In genomic region chr19:10517760-10518443, GRCh38 we compare ENCODE assay signal across 8 cellular contexts. TPM values are rescaled to one million over a fixed set of nuclear protein-coding genes. Genes with fewer than 3 reads are reported as not detected.
DNase-seq lines count a peak whose midpoint lies in the region; ATAC-seq, FAIRE-seq and TF ChIP-seq lines count a peak whose summit lies in the region.

No MANE protein-coding gene starts in this region.

- no peaks in the 10 kb centered on the region for H3K9me3 ChIP-seq in GM12878 (replicated peaks; ENCODE audit: control insufficient read depth, insufficient read depth, low read length)
- no peaks in the 10 kb centered on the region for H3K9me3 ChIP-seq in subcutaneous abdominal adipose tissue (ENCODE audit: control insufficient read depth in 5 of 5, low read length in 5 of 5)

- FAIRE-seq in GM12878 (lab: Jason Lieb, UNC): no peak
- FAIRE-seq in GM19239 (lab: Jason Lieb, UNC): no peak

- SMC1A ChIA-PET in GM12878 (lab: Charles Lee; ENCODE audit: uncharacterized antibody, unreplicated experiment): interaction anchor here (0.5 kb wide), 1 partner anchor 28 kb away, joined by 3 read pairs; no protein-coding TSS in a partner anchor

- H3K4me3 ChIP-seq in GM12878 (no peak overlapping the region), subcutaneous abdominal adipose tissue (ENCODE audit: low read depth in 1 of 5, low read length in 5 of 5) (peak overlapping the region in 4 of 5 donors; percentile 35 to 56 (median 42))

- TF ChIP-seq RAD21 in GM12878 (IDR thresholded peaks at IDR 0.05; ENCODE audit: insufficient read depth, low read depth, low read length): no peak

- H2AFZ ChIP-seq in GM12878 (ENCODE audit: control insufficient read depth, low read depth, low read length): no peak overlapping the region

- RAD21 ChIA-PET in GM12878 (lab: Charles Lee; ENCODE audit: unreplicated experiment): no interaction called here

- CTCF ChIA-PET in GM12878 (lab: Yijun Ruan, JAX): interaction anchor here (0.6 to 1.5 kb wide), 3 partner anchors 12 to 34 kb away, joined by 3 to 4 read pairs (median 3); no protein-coding TSS in a partner anchor

- no peak for TF ChIP-seq POLR2A in GM12878 (IDR thresholded peaks at IDR 0.05; ENCODE audit: low read depth, low read length)

- no peak for TF ChIP-seq CTCF in GM12878 (IDR thresholded peaks at IDR 0.05 in 2 of 3, conservative IDR thresholded peaks at IDR 0.05 in 1 of 3; ENCODE audit: control insufficient read depth in 2 of 3, extremely low read depth in 1 of 3, insufficient read depth in 1 of 3, low read depth in 3 of 3, low read length in 3 of 3)

- in situ Hi-C loops in GM12878 (cut with MboI): no loop called here

- H3K27ac ChIP-seq in GM12878 (ENCODE audit: control insufficient read depth, insufficient read depth) (no peak overlapping the region), subcutaneous abdominal adipose tissue (ENCODE audit: low read depth, low read length) (no peak overlapping the region)

- intact Hi-C loops in GM12878 (cut with micrococcal nuclease; ENCODE audit: unreplicated experiment): no loop called here

- no TSS peak for BruUV-seq in GM12878 (replicated peaks; lab: Mats Ljungman, UMichigan)

- TF ChIP-seq EP300 in GM12878 (IDR thresholded peaks at IDR 0.05; ENCODE audit: borderline replicate concordance in 1 of 2, control insufficient read depth in 1 of 2, low read depth in 2 of 2, low read length in 2 of 2): no peak

- H3K4me1 ChIP-seq in GM12878 (ENCODE audit: control insufficient read depth, insufficient read depth, low read length) (peaks cover 11% of the 10 kb centered on the region), subcutaneous abdominal adipose tissue (ENCODE audit: control insufficient read depth in 5 of 5, insufficient read depth in 5 of 5, low read length in 5 of 5) (peaks cover 0 to 31% (median 20%) of the 10 kb centered on the region in 5 donors)

- no peaks in the 10 kb centered on the region for H4K20me1 ChIP-seq in GM12878 (ENCODE audit: control insufficient read depth, insufficient read depth)

- no peaks in the 10 kb centered on the region for H3K36me3 ChIP-seq in GM12878 (ENCODE audit: control insufficient read depth in 2 of 2, insufficient read depth in 2 of 2, low read length in 1 of 2)
- no peaks in the 10 kb centered on the region for H3K36me3 ChIP-seq in subcutaneous abdominal adipose tissue (ENCODE audit: control insufficient read depth in 5 of 5, insufficient read depth in 5 of 5, low read length in 5 of 5)

- peak overlapping the region; percentile 13; the same call in 1 of the 2 replicates for H3K4me2 ChIP-seq in GM12878 (ENCODE audit: control insufficient read depth, insufficient read depth)

- H3K79me2 ChIP-seq in GM12878 (ENCODE audit: control insufficient read depth, insufficient read depth, low read length): no peaks in the 10 kb centered on the region

- peak; percentile 66 for DNase-seq in NCI-H345 (lab: John Stamatoyannopoulos, UW)
- no peak for DNase-seq in NCI-H345 treated with DMSO at 0.1 percent for 48 hours (lab: John Stamatoyannopoulos, UW; ENCODE audit: unreplicated experiment)
- peak; percentile 63 for DNase-seq in NCI-H2171 treated with DMSO at 0.1 percent for 48 hours (lab: John Stamatoyannopoulos, UW)
- DNase-seq in GM12878 (ENCODE audit: low read depth, low spot score): no peak
- DNase-seq in islet precursor cell: peak; percentile 80
- no peak for DNase-seq in GM19239 (ENCODE audit: insufficient read length, low spot score)

- H3K9ac ChIP-seq in GM12878 (ENCODE audit: control insufficient read depth, insufficient read depth, low read length) (no peak overlapping the region), subcutaneous abdominal adipose tissue (ENCODE audit: low read length in 5 of 5) (peak overlapping the region in 2 of 5 donors; percentile 30 to 37)

- WGBS in GM12878 (ENCODE audit: insufficient coverage, insufficient replicate concordance, low lambda C conversion rate, missing lambda C conversion rate): 5% methylated on average over 27 of the region's 27 CpGs

- H3K27me3 ChIP-seq in GM12878 (replicated peaks in 1 of 2; ENCODE audit: control insufficient read depth in 2 of 2, insufficient read depth in 2 of 2, low read length in 1 of 2): peaks cover 12 to 26% of the 10 kb centered on the region in 2 experiments
- peaks cover 36 to 70% (median 51%) of the 10 kb centered on the region in 5 donors for H3K27me3 ChIP-seq in subcutaneous abdominal adipose tissue (ENCODE audit: control insufficient read depth in 5 of 5, insufficient read depth in 4 of 5, low read length in 5 of 5)

- no peak; the same call in 1 of the 3 replicates for ATAC-seq in GM12878
- no peak for ATAC-seq in HG03097 (IDR thresholded peaks at IDR 0.05; ENCODE audit: low FRiP score, unreplicated experiment)

- POLR2A ChIA-PET in GM12878 (lab: Charles Lee): interaction anchor here (0.6 to 0.7 kb wide), 2 partner anchors 10 to 27 kb away, joined by 5 to 7 read pairs; no protein-coding TSS in a partner anchor

RNA-seq across cellular contexts. Expression of gene S1PR5, which starts 0.7 kb away (rescaled TPM):
- total RNA-seq in GM12878 (2013; cell fraction: nucleolus; rRNA removed): not detected in 2 replicates
- total RNA-seq in GM12878 (2014; rRNA removed) (0.11 TPM in 1 of 2 replicates, not detected in the other), GM12878 (2014; rRNA removed; fragmentation: Illumina TruSeq; extraction: Trizol) (0.14 TPM in 1 of 2 replicates, not detected in the other), GM12878 (2021) (not detected in 2 replicates)
- not detected for polyA plus RNA-seq in GM12878 (2011; ENCODE audit: low read depth)
- polyA plus RNA-seq in GM12878 (2011; rRNA removed) (0.04 TPM in 1 of 2 replicates, not detected in the other), GM12878 (2014; fragmentation: Illumina TruSeq; extraction: Trizol) (not detected in 2 replicates), GM12878 (2014; fragmentation: Nextera tagmentation; extraction: Ambion mirVana) (not detected), GM12878 (2014; rRNA removed) (0.14 TPM in 1 of 2 replicates, not detected in the other), GM12878 (2016; fragmentation: Nextera tagmentation; extraction: Ambion mirVana) (not detected)
- polyA plus RNA-seq in GM12878 (2011; cell fraction: cytosol; rRNA removed): 0.03 TPM in 1 of 2 replicates, not detected in the other
- not detected in 2 replicates for polyA plus RNA-seq in GM12878 (2011; cell fraction: nucleus; rRNA removed)
- not detected in 2 replicates for polyA plus RNA-seq in GM12878 (2012)
- polyA minus RNA-seq in GM12878 (2011; rRNA and poly(A)+ RNA removed): not detected in 2 replicates
- not detected in 2 replicates for polyA minus RNA-seq in GM12878 (2011; cell fraction: cytosol; rRNA and poly(A)+ RNA removed)
- polyA minus RNA-seq in GM12878 (2011; cell fraction: nucleus; rRNA and poly(A)+ RNA removed): not detected in 2 replicates

RNA-seq across cellular contexts. Expression of gene KEAP1, which starts 14.7 kb away (rescaled TPM):
- 30.3 and 40.1 TPM in 2 replicates for total RNA-seq in GM12878 (2013; cell fraction: nucleolus; rRNA removed)
- total RNA-seq in GM12878 (2014; rRNA removed) (49.0 and 60.4 TPM in 2 replicates), GM12878 (2014; rRNA removed; fragmentation: Illumina TruSeq; extraction: Trizol) (44.3 and 54.7 TPM in 2 replicates), GM12878 (2021) (61.2 and 76.2 TPM in 2 replicates)
- polyA plus RNA-seq in GM12878 (2011; ENCODE audit: low read depth): 19.1 TPM
- polyA plus RNA-seq in GM12878 (2011; rRNA removed) (23.7 and 42.6 TPM in 2 replicates), GM12878 (2014; fragmentation: Illumina TruSeq; extraction: Trizol) (17.2 and 36.7 TPM in 2 replicates), GM12878 (2014; fragmentation: Nextera tagmentation; extraction: Ambion mirVana) (1 to 10 TPM; 1.4 to 9.3 TPM), GM12878 (2014; rRNA removed) (41.2 and 50.2 TPM in 2 replicates), GM12878 (2016; fragmentation: Nextera tagmentation; extraction: Ambion mirVana) (10 to 100 TPM; 83.1 to 87.7 TPM)
- polyA plus RNA-seq in GM12878 (2011; cell fraction: cytosol; rRNA removed): 45.2 and 63.6 TPM in 2 replicates
- 57.9 and 62.3 TPM in 2 replicates for polyA plus RNA-seq in GM12878 (2011; cell fraction: nucleus; rRNA removed)
- 31.0 and 33.1 TPM in 2 replicates for polyA plus RNA-seq in GM12878 (2012)
- polyA minus RNA-seq in GM12878 (2011; rRNA and poly(A)+ RNA removed): 102 and 125 TPM in 2 replicates
- 29.0 and 35.8 TPM in 2 replicates for polyA minus RNA-seq in GM12878 (2011; cell fraction: cytosol; rRNA and poly(A)+ RNA removed)
- polyA minus RNA-seq in GM12878 (2011; cell fraction: nucleus; rRNA and poly(A)+ RNA removed): 16.2 and 22.3 TPM in 2 replicates

RNA-seq across cellular contexts. Expression of gene ATG4D, which starts 25.8 kb away (rescaled TPM):
- total RNA-seq in GM12878 (2013; cell fraction: nucleolus; rRNA removed): 11.7 and 13.3 TPM in 2 replicates
- total RNA-seq in GM12878 (2014; rRNA removed) (15.6 and 16.8 TPM in 2 replicates), GM12878 (2014; rRNA removed; fragmentation: Illumina TruSeq; extraction: Trizol) (8.1 and 8.4 TPM in 2 replicates), GM12878 (2021) (24.2 and 24.3 TPM in 2 replicates)
- 7.4 TPM for polyA plus RNA-seq in GM12878 (2011; ENCODE audit: low read depth)
- polyA plus RNA-seq in GM12878 (2011; rRNA removed) (7.9 and 14.5 TPM in 2 replicates), GM12878 (2014; fragmentation: Illumina TruSeq; extraction: Trizol) (1.2 and 7.7 TPM in 2 replicates), GM12878 (2014; fragmentation: Nextera tagmentation; extraction: Ambion mirVana) (1 to 10 TPM in 1 of 2 experiments, under 1 TPM in 1; 0.39 to 2.3 TPM), GM12878 (2014; rRNA removed) (26.7 and 28.7 TPM in 2 replicates), GM12878 (2016; fragmentation: Nextera tagmentation; extraction: Ambion mirVana) (10 to 100 TPM; 12.4 to 14.6 TPM)
- polyA plus RNA-seq in GM12878 (2011; cell fraction: cytosol; rRNA removed): 20.2 and 26.1 TPM in 2 replicates
- polyA plus RNA-seq in GM12878 (2011; cell fraction: nucleus; rRNA removed): 45.2 and 57.3 TPM in 2 replicates
- polyA plus RNA-seq in GM12878 (2012): 17.3 and 23.3 TPM in 2 replicates
- 10.1 and 22.5 TPM in 2 replicates for polyA minus RNA-seq in GM12878 (2011; rRNA and poly(A)+ RNA removed)
- 6.4 and 9.4 TPM in 2 replicates for polyA minus RNA-seq in GM12878 (2011; cell fraction: cytosol; rRNA and poly(A)+ RNA removed)
- polyA minus RNA-seq in GM12878 (2011; cell fraction: nucleus; rRNA and poly(A)+ RNA removed): 10.0 and 14.4 TPM in 2 replicates

RNA-seq across cellular contexts. Expression of gene KRI1, which starts 47.9 kb away (rescaled TPM):
- 18.6 and 20.9 TPM in 2 replicates for total RNA-seq in GM12878 (2013; cell fraction: nucleolus; rRNA removed)
- total RNA-seq in GM12878 (2014; rRNA removed) (25.3 and 31.0 TPM in 2 replicates), GM12878 (2014; rRNA removed; fragmentation: Illumina TruSeq; extraction: Trizol) (17.6 and 21.0 TPM in 2 replicates), GM12878 (2021) (32.7 and 36.2 TPM in 2 replicates)
- polyA plus RNA-seq in GM12878 (2011; ENCODE audit: low read depth): 10.2 TPM
- polyA plus RNA-seq in GM12878 (2011; rRNA removed) (17.2 and 17.4 TPM in 2 replicates), GM12878 (2014; fragmentation: Illumina TruSeq; extraction: Trizol) (21.9 and 24.7 TPM in 2 replicates), GM12878 (2014; fragmentation: Nextera tagmentation; extraction: Ambion mirVana) (1 to 10 TPM in 1 of 2 experiments, under 1 TPM in 1; 0.98 to 3.4 TPM), GM12878 (2014; rRNA removed) (42.5 and 42.6 TPM in 2 replicates), GM12878 (2016; fragmentation: Nextera tagmentation; extraction: Ambion mirVana) (10 to 100 TPM; 24.7 to 27.4 TPM)
- 12.3 and 17.7 TPM in 2 replicates for polyA plus RNA-seq in GM12878 (2011; cell fraction: cytosol; rRNA removed)
- 43.9 and 57.1 TPM in 2 replicates for polyA plus RNA-seq in GM12878 (2011; cell fraction: nucleus; rRNA removed)
- polyA plus RNA-seq in GM12878 (2012): 18.6 and 27.4 TPM in 2 replicates
- polyA minus RNA-seq in GM12878 (2011; rRNA and poly(A)+ RNA removed): 5.3 and 7.0 TPM in 2 replicates
- polyA minus RNA-seq in GM12878 (2011; cell fraction: cytosol; rRNA and poly(A)+ RNA removed): 8.0 and 9.6 TPM in 2 replicates
- polyA minus RNA-seq in GM12878 (2011; cell fraction: nucleus; rRNA and poly(A)+ RNA removed): 12.5 and 24.5 TPM in 2 replicates

RNA-seq across cellular contexts. Expression of gene CDKN2D, which starts 50.9 kb away (rescaled TPM):
- total RNA-seq in GM12878 (2013; cell fraction: nucleolus; rRNA removed): 1.3 and 1.9 TPM in 2 replicates
- total RNA-seq in GM12878 (2014; rRNA removed) (3.4 TPM in 2 replicates), GM12878 (2014; rRNA removed; fragmentation: Illumina TruSeq; extraction: Trizol) (7.6 and 8.5 TPM in 2 replicates), GM12878 (2021) (10.2 and 11.0 TPM in 2 replicates)
- 4.1 TPM for polyA plus RNA-seq in GM12878 (2011; ENCODE audit: low read depth)
- polyA plus RNA-seq in GM12878 (2011; rRNA removed) (11.9 and 17.0 TPM in 2 replicates), GM12878 (2014; fragmentation: Illumina TruSeq; extraction: Trizol) (3.6 and 5.2 TPM in 2 replicates), GM12878 (2014; fragmentation: Nextera tagmentation; extraction: Ambion mirVana) (1 to 10 TPM in 1 of 2 experiments, under 1 TPM in 1; 0.53 to 4.9 TPM), GM12878 (2014; rRNA removed) (17.2 and 18.0 TPM in 2 replicates), GM12878 (2016; fragmentation: Nextera tagmentation; extraction: Ambion mirVana) (1 to 10 TPM; 5.9 to 9.3 TPM)
- polyA plus RNA-seq in GM12878 (2011; cell fraction: cytosol; rRNA removed): 19.5 and 28.1 TPM in 2 replicates
- polyA plus RNA-seq in GM12878 (2011; cell fraction: nucleus; rRNA removed): 11.9 and 14.9 TPM in 2 replicates
- polyA plus RNA-seq in GM12878 (2012): 11.9 and 14.9 TPM in 2 replicates
- polyA minus RNA-seq in GM12878 (2011; rRNA and poly(A)+ RNA removed): 5.3 and 8.3 TPM in 2 replicates
- polyA minus RNA-seq in GM12878 (2011; cell fraction: cytosol; rRNA and poly(A)+ RNA removed): 2.9 and 5.2 TPM in 2 replicates
- 1.7 and 1.8 TPM in 2 replicates for polyA minus RNA-seq in GM12878 (2011; cell fraction: nucleus; rRNA and poly(A)+ RNA removed)

Comparison
In these comparisons a context has a peak if more than half of its experiments do, and no peak if none do; other contexts are left out.
1. DNase-seq: peak in NCI-H345 (single experiment), NCI-H2171 treated with DMSO at 0.1 percent for 48 hours (single experiment) and islet precursor cell (single experiment); none in NCI-H345 treated with DMSO at 0.1 percent for 48 hours (single experiment), GM12878 (single experiment) and GM19239 (single experiment).